ENCODE assay signal across 13 cellular contexts in the genomic region with DNA sequence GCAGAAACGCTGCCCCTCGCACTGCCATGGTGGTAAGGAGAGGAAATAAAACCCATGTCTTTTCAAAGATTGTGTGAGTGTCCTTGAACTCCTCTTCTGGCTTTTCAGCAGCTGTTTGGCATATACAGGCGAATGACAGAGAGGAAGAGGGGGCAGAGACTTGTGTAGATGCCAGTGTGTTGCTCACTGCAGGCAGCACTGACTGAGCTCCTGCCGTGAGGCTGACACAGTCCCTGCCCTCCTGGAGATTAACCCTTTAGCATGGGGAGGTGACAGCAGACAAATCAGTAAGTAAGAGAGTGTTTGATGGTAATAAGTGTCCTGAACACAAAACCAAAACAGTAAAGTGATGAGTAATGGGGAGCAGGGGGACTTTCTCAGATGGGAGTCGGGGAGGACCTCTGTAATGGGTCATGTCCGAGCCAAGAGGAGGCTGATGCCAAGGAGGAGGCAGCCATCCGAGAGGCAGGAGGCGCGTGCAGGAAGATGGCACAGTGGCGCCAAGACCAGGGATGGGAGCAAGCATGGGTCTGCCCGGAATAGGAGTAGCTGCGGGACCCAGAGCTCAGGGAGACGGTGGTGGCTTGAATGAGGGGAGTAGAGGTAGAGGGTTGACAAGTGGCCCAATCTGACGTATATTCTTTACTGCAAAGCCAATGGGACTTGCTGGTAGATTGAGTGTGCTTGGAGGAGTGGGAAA.
DNase-seq lines count a peak whose midpoint lies in the region; ATAC-seq and TF ChIP-seq lines count a peak whose summit lies in the region.
"Had no signal": no experiment of that assay in that cellular context is flagged by ENCODE, and none has a peak within 500 bp of the region (broad histone marks: within the 10 kb centered on the region; RNA-seq: fewer than 3 reads in every experiment).

No MANE protein-coding gene starts in this region.

- no peak for DNase-seq in activated CD8-positive, alpha-beta memory T cell treated with anti-CD3 and anti-CD28 coated beads, Interleukin-2, amount 10 ng/mL, durations not matched to agents 7 days and 5 days
- no peak for DNase-seq in activated CD8-positive, alpha-beta memory T cell treated with anti-CD3 and anti-CD28 coated beads, Interleukin-2, amount 50 U/mL, for 48 hours
- DNase-seq in DMS79 treated with DMSO at 0.1 percent for 48 hours (lab: John Stamatoyannopoulos, UW) (peak; percentile 80), tibial artery (no peak), superior temporal gyrus (ENCODE audit: extremely low spot score) (no peak), substantia nigra (lab: John Stamatoyannopoulos, UW) (no peak)
- no peak for DNase-seq in activated T-helper 1 cell treated with anti-CD3 and anti-CD28 coated beads, Interleukin-12 subunit alpha, Interleukin-12 subunit beta, Interleukin-2, Interleukin-4 antibody, amounts not matched to agents 30 ng/mL and 10 ng/mL and 1 ng/mL, durations not matched to agents 14 hours and 24 hours and 36 hours (ENCODE audit: low spot score)
- peak in 2 of 10 donors; percentile 19 to 30 for DNase-seq in naive thymus-derived CD8-positive, alpha-beta T cell
- DNase-seq: endodermal cell; left lung; NK-92 treated with Interleukin-12 subunit alpha and Interleukin-12 subunit beta, amount 100 ng/mL, for 24 hours; small intestine; T-helper 9 cell had no signal

- H3K4me1 Mint-ChIP-seq in activated CD8-positive, alpha-beta memory T cell treated with anti-CD3 and anti-CD28 coated beads, Interleukin-2, amount 10 ng/mL, durations not matched to agents 7 days and 5 days: peaks cover 42% of the 10 kb centered on the region
- peaks cover 59% of the 10 kb centered on the region for H3K4me1 Mint-ChIP-seq in activated T-helper 1 cell treated with anti-CD3 and anti-CD28 coated beads, Interleukin-12 subunit alpha, Interleukin-12 subunit beta, Interleukin-2, Interleukin-4 antibody, amounts not matched to agents 30 ng/mL and 10 ng/mL and 1 ng/mL, durations not matched to agents 14 hours and 24 hours and 36 hours (ENCODE audit: low read depth)
- H3K4me1 Mint-ChIP-seq in naive thymus-derived CD8-positive, alpha-beta T cell: peaks cover 52 to 95% (median 90%) of the 10 kb centered on the region in 4 donors

- peak overlapping the region; percentile 87 for H3K27ac Mint-ChIP-seq in activated CD8-positive, alpha-beta memory T cell treated with anti-CD3 and anti-CD28 coated beads, Interleukin-2, amount 10 ng/mL, durations not matched to agents 7 days and 5 days
- H3K27ac Mint-ChIP-seq in activated T-helper 1 cell treated with anti-CD3 and anti-CD28 coated beads, Interleukin-12 subunit alpha, Interleukin-12 subunit beta, Interleukin-2, Interleukin-4 antibody, amounts not matched to agents 30 ng/mL and 10 ng/mL and 1 ng/mL, durations not matched to agents 14 hours and 24 hours and 36 hours: peak overlapping the region; percentile 71
- H3K27ac Mint-ChIP-seq in naive thymus-derived CD8-positive, alpha-beta T cell: peak overlapping the region; percentile 92 to 99 (median 96)
- H3K27ac Mint-ChIP-seq: endodermal cell had no signal

- no peak overlapping the region for H3K4me3 Mint-ChIP-seq in activated CD8-positive, alpha-beta memory T cell treated with anti-CD3 and anti-CD28 coated beads, Interleukin-2, amount 10 ng/mL, durations not matched to agents 7 days and 5 days
- H3K4me3 Mint-ChIP-seq in activated T-helper 1 cell treated with anti-CD3 and anti-CD28 coated beads, Interleukin-12 subunit alpha, Interleukin-12 subunit beta, Interleukin-2, Interleukin-4 antibody, amounts not matched to agents 30 ng/mL and 10 ng/mL and 1 ng/mL, durations not matched to agents 14 hours and 24 hours and 36 hours: peak overlapping the region; percentile 61
- peak overlapping the region; percentile 34 to 92 (median 78) for H3K4me3 Mint-ChIP-seq in naive thymus-derived CD8-positive, alpha-beta T cell
- H3K4me3 Mint-ChIP-seq: endodermal cell had no signal

- H3K4me3 ChIP-seq in tibial artery: no peak overlapping the region
- H3K4me3 ChIP-seq: left lung had no signal

- intact Hi-C loops in activated T-helper 1 cell treated with anti-CD3 and anti-CD28 coated beads, Interleukin-12 subunit alpha, Interleukin-12 subunit beta, Interleukin-2, Interleukin-4 antibody, amounts not matched to agents 30 ng/mL and 10 ng/mL and 1 ng/mL, durations not matched to agents 14 hours and 24 hours and 36 hours (cut with micrococcal nuclease): loop anchor here (2.0 kb wide), 1 partner anchor 95 kb away; no protein-coding TSS in a partner anchor
- intact Hi-C loops in tibial artery (cut with DNase I; ENCODE audit: low total_unique reads): no loop called here

- H3K9me3 Mint-ChIP-seq in activated CD8-positive, alpha-beta memory T cell treated with anti-CD3 and anti-CD28 coated beads, Interleukin-2, amount 10 ng/mL, durations not matched to agents 7 days and 5 days (ENCODE audit: low read depth): no peaks in the 10 kb centered on the region
- peaks cover 11% of the 10 kb centered on the region for H3K9me3 Mint-ChIP-seq in activated T-helper 1 cell treated with anti-CD3 and anti-CD28 coated beads, Interleukin-12 subunit alpha, Interleukin-12 subunit beta, Interleukin-2, Interleukin-4 antibody, amounts not matched to agents 30 ng/mL and 10 ng/mL and 1 ng/mL, durations not matched to agents 14 hours and 24 hours and 36 hours
- no peaks in the 10 kb centered on the region for H3K9me3 Mint-ChIP-seq in naive thymus-derived CD8-positive, alpha-beta T cell
- H3K9me3 Mint-ChIP-seq: endodermal cell had no signal

- no peaks in the 10 kb centered on the region for H3K27me3 Mint-ChIP-seq in activated CD8-positive, alpha-beta memory T cell treated with anti-CD3 and anti-CD28 coated beads, Interleukin-2, amount 10 ng/mL, durations not matched to agents 7 days and 5 days
- no peaks in the 10 kb centered on the region for H3K27me3 Mint-ChIP-seq in activated T-helper 1 cell treated with anti-CD3 and anti-CD28 coated beads, Interleukin-12 subunit alpha, Interleukin-12 subunit beta, Interleukin-2, Interleukin-4 antibody, amounts not matched to agents 30 ng/mL and 10 ng/mL and 1 ng/mL, durations not matched to agents 14 hours and 24 hours and 36 hours (ENCODE audit: insufficient read depth)
- H3K27me3 Mint-ChIP-seq in naive thymus-derived CD8-positive, alpha-beta T cell: no peaks in the 10 kb centered on the region

- no peaks in the 10 kb centered on the region for H3K36me3 ChIP-seq in tibial artery
- H3K36me3 ChIP-seq: left lung had no signal

- TF ChIP-seq CTCF in tibial artery (IDR thresholded peaks at IDR 0.05): no peak

- POLR2A ChIA-PET in naive thymus-derived CD8-positive, alpha-beta T cell (lab: Charles Lee): interaction anchor here (0.9 to 8.7 kb wide), 10 partner anchors 8 to 297 kb away, joined by 3 to 102 read pairs (median 5); a partner anchor contains a TSS

- CTCF ChIA-PET in activated CD8-positive, alpha-beta memory T cell treated with anti-CD3 and anti-CD28 coated beads, Interleukin-2, amount 10 ng/mL, durations not matched to agents 7 days and 5 days (lab: Charles Lee): interaction anchor here (1.1 to 1.3 kb wide), 4 partner anchors 9 to 169 kb away, joined by 3 to 4 read pairs (median 4); no protein-coding TSS in a partner anchor

- no peak overlapping the region for H3K27ac ChIP-seq in tibial artery
- H3K27ac ChIP-seq in substantia nigra (ENCODE audit: low read depth, low read length, poor library complexity, severe bottlenecking): no peak overlapping the region
- H3K27ac ChIP-seq: left lung had no signal

- H3K4me1 ChIP-seq in tibial artery: peaks cover 0 to 5% (median 0%) of the 10 kb centered on the region in 4 donors

- no peak for ATAC-seq in activated CD8-positive, alpha-beta memory T cell treated with anti-CD3 and anti-CD28 coated beads, Interleukin-2, amount 10 ng/mL, durations not matched to agents 7 days and 5 days
- no peak for ATAC-seq in naive thymus-derived CD8-positive, alpha-beta T cell
- ATAC-seq: left lung had no signal

- no peaks in the 10 kb centered on the region for H3K27me3 ChIP-seq in tibial artery
- H3K27me3 ChIP-seq: left lung had no signal

- H3K9me3 ChIP-seq in tibial artery: no peaks in the 10 kb centered on the region
- H3K9me3 ChIP-seq: left lung had no signal

- peaks cover 8% of the 10 kb centered on the region for H3K36me3 Mint-ChIP-seq in activated CD8-positive, alpha-beta memory T cell treated with anti-CD3 and anti-CD28 coated beads, Interleukin-2, amount 10 ng/mL, durations not matched to agents 7 days and 5 days
- peaks cover 9% of the 10 kb centered on the region for H3K36me3 Mint-ChIP-seq in activated T-helper 1 cell treated with anti-CD3 and anti-CD28 coated beads, Interleukin-12 subunit alpha, Interleukin-12 subunit beta, Interleukin-2, Interleukin-4 antibody, amounts not matched to agents 30 ng/mL and 10 ng/mL and 1 ng/mL, durations not matched to agents 14 hours and 24 hours and 36 hours (ENCODE audit: low read depth)
- H3K36me3 Mint-ChIP-seq in naive thymus-derived CD8-positive, alpha-beta T cell: peaks cover 0 to 2% (median 0%) of the 10 kb centered on the region in 3 donors
